ENCODE assay signal across 14 cellular contexts in genomic region chr20:18728867-18729224, GRCh38.
A peak's percentile ranks its signal among the peaks of the same experiment; 100 is the strongest.
DNase-seq lines count a peak whose midpoint lies in the region; ATAC-seq and TF ChIP-seq lines count a peak whose summit lies in the region.
"Had no signal": no experiment of that assay in that cellular context is flagged by ENCODE, and none has a peak within 500 bp of the region (broad histone marks: within the 10 kb centered on the region; RNA-seq: fewer than 3 reads in every experiment).

No MANE protein-coding gene starts in this region.

- peak overlapping the region; percentile 4 for H3K4me3 ChIP-seq in neural cell (ENCODE audit: low read length)
- H3K4me3 ChIP-seq in effector memory CD4-positive, alpha-beta T cell (ENCODE audit: insufficient read depth, low read depth, low read length, poor library complexity, severe bottlenecking), result no peak overlapping the region
- H3K4me3 ChIP-seq: neural progenitor cell had no signal

- TF ChIP-seq EP300 in neural cell (conservative IDR thresholded peaks at IDR 0.05; ENCODE audit: poor library complexity, severe bottlenecking), result no peak

- ATAC-seq in GM19324 (IDR thresholded peaks at IDR 0.05; ENCODE audit: low FRiP score, unreplicated experiment) (peak; percentile 60), HG02588 (IDR thresholded peaks at IDR 0.05; ENCODE audit: unreplicated experiment) (peak; percentile 40), HG03280 (IDR thresholded peaks at IDR 0.05; ENCODE audit: unreplicated experiment) (peak; percentile 33)
- ATAC-seq: left cardiac atrium; stimulated activated naive CD8-positive, alpha-beta T cell treated with anti-CD3 and anti-CD28 coated beads, Interleukin-15, amount 100 ng/mL, for 72 hours had no signal

- H2AFZ ChIP-seq in neural cell (ENCODE audit: low read depth, low read length), result no peak overlapping the region
- H2AFZ ChIP-seq: neural progenitor cell had no signal

- H3K27me3 ChIP-seq in neural cell (ENCODE audit: insufficient read depth, low read depth, low read length), result no peaks in the 10 kb centered on the region
- H3K27me3 ChIP-seq in effector memory CD4-positive, alpha-beta T cell (replicated peaks; ENCODE audit: control insufficient read depth, insufficient read depth, low read length, poor library complexity, severe bottlenecking), result no peaks in the 10 kb centered on the region
- H3K27me3 ChIP-seq: neural progenitor cell had no signal

- H3K36me3 ChIP-seq in neural cell (ENCODE audit: insufficient read depth, low read length), result no peaks in the 10 kb centered on the region
- H3K36me3 ChIP-seq in effector memory CD4-positive, alpha-beta T cell (ENCODE audit: control insufficient read depth, insufficient read depth, low read length), result peaks cover 3% of the 10 kb centered on the region
- H3K36me3 ChIP-seq: neural progenitor cell had no signal

- TF ChIP-seq CTCF in neural cell (IDR thresholded peaks at IDR 0.05; ENCODE audit: poor library complexity, severe bottlenecking), result no peak

- no peak for TF ChIP-seq RAD21 in neural cell (conservative IDR thresholded peaks at IDR 0.05)

- H3F3A ChIP-seq in neural cell (ENCODE audit: insufficient read depth, low read length, poor library complexity, severe bottlenecking), result no peaks in the 10 kb centered on the region

- no peaks in the 10 kb centered on the region for H3K79me2 ChIP-seq in neural cell (replicated peaks; ENCODE audit: insufficient read depth, low read length)

- intact Hi-C loops in posterior cingulate gyrus (cut with DNase I), result no loop called here

- DNase-seq in Ammon's horn (ENCODE audit: low spot score) (no peak), posterior cingulate gyrus (no peak)
- no peak for DNase-seq in effector memory CD4-positive, alpha-beta T cell
- no peak for DNase-seq in stimulated activated CD4-positive, alpha-beta T cell treated with anti-CD3 and anti-CD28 coated beads, Interleukin-12 subunit alpha, Interleukin-12 subunit beta, amount 100 ng/mL, for 4 hours
- DNase-seq: activated gamma-delta T cell; Calu3; left cardiac atrium; NCI-H2029; stimulated activated naive CD8-positive, alpha-beta T cell treated with anti-CD3 and anti-CD28 coated beads, Interleukin-15, amount 100 ng/mL, for 72 hours had no signal

- no peaks in the 10 kb centered on the region for H4K20me1 ChIP-seq in neural cell (ENCODE audit: insufficient read depth)

- no peaks in the 10 kb centered on the region for H3K9me3 ChIP-seq in neural cell (ENCODE audit: low read length)
- H3K9me3 ChIP-seq in effector memory CD4-positive, alpha-beta T cell (ENCODE audit: control insufficient read depth, low read length), result no peaks in the 10 kb centered on the region

- H3K27ac ChIP-seq in neural cell (ENCODE audit: low read length), result peak overlapping the region; percentile 13
- no peak overlapping the region for H3K27ac ChIP-seq in effector memory CD4-positive, alpha-beta T cell (ENCODE audit: insufficient read depth, low read length, poor library complexity, severe bottlenecking)
- H3K27ac ChIP-seq: neural progenitor cell had no signal

- H3K9ac ChIP-seq in neural cell (ENCODE audit: low read length), result no peak overlapping the region
- H3K9ac ChIP-seq: neural progenitor cell had no signal

- no peak overlapping the region for H3K4me2 ChIP-seq in neural cell (ENCODE audit: low read length)
- H3K4me2 ChIP-seq: neural progenitor cell had no signal

- no peaks in the 10 kb centered on the region for H3K4me1 ChIP-seq in effector memory CD4-positive, alpha-beta T cell (ENCODE audit: control insufficient read depth, insufficient read depth, low read length, poor library complexity, severe bottlenecking)

- no peaks in the 10 kb centered on the region for H3K9me2 ChIP-seq in neural cell (ENCODE audit: insufficient read depth, low read length)

TF ChIP-seq in neural cell, 6 proteins besides CTCF, POLR2A, EP300 and RAD21:
- TF ChIP-seq MXI1 (conservative IDR thresholded peaks at IDR 0.05; ENCODE audit: poor library complexity, severe bottlenecking) (no peak), REST (IDR thresholded peaks at IDR 0.05; ENCODE audit: borderline replicate concordance) (no peak), EZH2 (IDR thresholded peaks at IDR 0.05; ENCODE audit: borderline replicate concordance, insufficient read depth, low read length, poor library complexity, severe bottlenecking) (no peak), POLR2AphosphoS5 (IDR thresholded peaks at IDR 0.05) (no peak), SMC3 (conservative IDR thresholded peaks at IDR 0.05; ENCODE audit: poor library complexity) (no peak), TAF1 (IDR thresholded peaks at IDR 0.05; ENCODE audit: low read depth) (no peak)
